ENCODE assay signal across 23 cellular contexts in the genomic region with DNA sequence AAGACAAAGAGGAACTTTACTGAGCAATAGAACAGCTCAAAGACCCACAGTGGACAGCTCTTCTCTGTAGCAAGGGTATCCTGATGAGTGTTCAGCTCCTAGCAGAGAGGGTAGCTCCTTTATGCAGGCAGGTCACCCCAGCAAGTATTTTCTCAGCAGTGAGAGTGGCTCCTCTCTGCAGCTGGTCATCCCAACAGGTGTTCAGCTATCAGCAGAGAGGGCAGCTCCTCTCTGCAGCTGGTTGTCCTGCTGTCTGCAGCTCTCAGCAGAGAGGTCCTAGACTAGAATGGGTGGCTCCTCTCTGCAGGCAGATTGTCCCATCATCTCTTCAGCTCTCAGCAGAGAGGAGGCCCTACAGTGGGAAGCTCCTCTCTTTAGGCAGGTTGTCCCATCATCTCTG. TPM values are rescaled to one million over a fixed set of nuclear protein-coding genes. Genes with fewer than 3 reads are reported as not detected.
DNase-seq lines count a peak whose midpoint lies in the region; ATAC-seq and TF ChIP-seq lines count a peak whose summit lies in the region.
"Had no signal": no experiment of that assay in that cellular context is flagged by ENCODE, and none has a peak within 500 bp of the region (broad histone marks: within the 10 kb centered on the region; RNA-seq: fewer than 3 reads in every experiment).

No MANE protein-coding gene starts in this region.

- H2AK5ac ChIP-seq in H9 (ENCODE audit: insufficient read length, low read length): no peak overlapping the region

- no peak for DNase-seq in H9
- DNase-seq in LHCN-M2 (ENCODE audit: low read depth): peak; percentile 61
- no peak for DNase-seq in WTC11 (ENCODE audit: low spot score)
- DNase-seq in NCI-H187 treated with DMSO at 0.1 percent for 48 hours (lab: John Stamatoyannopoulos, UW): no peak
- DNase-seq in NCI-H69 (lab: John Stamatoyannopoulos, UW): no peak
- no peak for DNase-seq in vagina (ENCODE audit: extremely low spot score in 2 of 2)
- DNase-seq: BE2C; CD4-positive, CD25-positive, alpha-beta regulatory T cell; DMS79 treated with DMSO at 0.1 percent for 48 hours; Kasumi-1; MG63; NCI-H1048; NCI-H1436; NCI-H2029 treated with DMSO at 0.1 percent for 48 hours; NCI-H226; NCI-H524; NCI-H82; OCI-M1; SHP77 treated with DMSO at 0.1 percent for 48 hours; SK-N-SH had no signal

- H2BK15ac ChIP-seq in H9 (ENCODE audit: low read depth, low read length): no peak overlapping the region

- no peak overlapping the region for H3K56ac ChIP-seq in H9 (ENCODE audit: insufficient read length, low read depth, low read length)

- CTCF ChIA-PET in WTC11 (lab: Charles Lee): interaction anchor here (2.5 kb wide), 1 partner anchor 16 kb away, joined by 10 read pairs; a partner anchor contains a TSS

- no peak overlapping the region for H4K5ac ChIP-seq in H9 (ENCODE audit: insufficient read length, low read depth, low read length)

- TF ChIP-seq POLR2A in vagina (IDR thresholded peaks at IDR 0.05): no peak

- H3K27me3 Mint-ChIP-seq in H9 (ENCODE audit: low read depth) (no peaks in the 10 kb centered on the region), WTC11 (ENCODE audit: low read depth) (no peaks in the 10 kb centered on the region)

- no peak overlapping the region for H2BK12ac ChIP-seq in H9 (ENCODE audit: insufficient read length, low read depth, low read length)

- H3K23me2 ChIP-seq in H9 (ENCODE audit: insufficient read length, low read depth, low read length, poor library complexity, severe bottlenecking): no peaks in the 10 kb centered on the region

- no peaks in the 10 kb centered on the region for H4K20me1 ChIP-seq in H9 (ENCODE audit: control insufficient read depth, insufficient read depth, insufficient read length)

- H2BK20ac ChIP-seq in H9 (ENCODE audit: low read depth, low read length, poor library complexity, severe bottlenecking): no peak overlapping the region

- no peak overlapping the region for H2AFZ ChIP-seq in H9 (ENCODE audit: low read length)
- H2AFZ ChIP-seq: GM23338 had no signal

- no peak overlapping the region for H3K27ac ChIP-seq in H9 (ENCODE audit: insufficient read length, low read depth, low read length)
- H3K27ac ChIP-seq in neutrophil: peak overlapping the region; percentile 69
- H3K27ac ChIP-seq in vagina: no peak overlapping the region

- H3K9me3 Mint-ChIP-seq in H9 (no peaks in the 10 kb centered on the region; a peak in 1 of 5 replicates), WTC11 (no peaks in the 10 kb centered on the region)
- H3K9me3 Mint-ChIP-seq: GM23338 had no signal

- H3K27ac Mint-ChIP-seq in H9: peak overlapping the region in 2 of 3 experiments; percentile 72 to 83; a peak in 3 of 7 replicates
- H3K27ac Mint-ChIP-seq in WTC11: peak overlapping the region; percentile 46; the same call in 1 of the 2 replicates
- H3K27ac Mint-ChIP-seq: CD4-positive, CD25-positive, alpha-beta regulatory T cell; GM23338 had no signal

- H3K14ac ChIP-seq in H9 (ENCODE audit: insufficient read depth, low read length): no peak overlapping the region

- H4K91ac ChIP-seq in H9 (ENCODE audit: insufficient read length, low read depth, low read length): no peak overlapping the region

- H3K4me1 ChIP-seq in H9 (ENCODE audit: insufficient read depth, low read length): peaks cover 5% of the 10 kb centered on the region; the same call in 1 of the 2 replicates
- H3K4me1 ChIP-seq in neutrophil (ENCODE audit: control insufficient read depth in 1 of 2, insufficient read depth in 1 of 2, low read depth in 1 of 2, low read length in 1 of 2): peaks cover 54 to 75% of the 10 kb centered on the region in 2 experiments
- H3K4me1 ChIP-seq in vagina: peaks cover 71% of the 10 kb centered on the region
- H3K4me1 ChIP-seq: BE2C had no signal

- H2BK5ac ChIP-seq in H9 (ENCODE audit: insufficient read length, low read length): no peak overlapping the region

- no peaks in the 10 kb centered on the region for H3K79me1 ChIP-seq in H9 (ENCODE audit: insufficient read depth, low read depth, low read length, poor library complexity, severe bottlenecking)

- peaks cover 0 to 3% (median 1%) of the 10 kb centered on the region in 3 experiments; a peak in 3 of 7 replicates for H3K36me3 Mint-ChIP-seq in H9 (ENCODE audit: insufficient read depth in 1 of 3, low read depth in 3 of 3)
- H3K36me3 Mint-ChIP-seq in WTC11: peaks cover 3% of the 10 kb centered on the region; the same call in 1 of the 2 replicates
- H3K36me3 Mint-ChIP-seq: CD4-positive, CD25-positive, alpha-beta regulatory T cell had no signal

- H3K4me2 ChIP-seq in H9 (ENCODE audit: insufficient read depth, insufficient read length, low read length): no peak overlapping the region
- H3K4me2 ChIP-seq: GM23338, SK-N-SH had no signal

- H3K4ac ChIP-seq in H9 (ENCODE audit: low read depth, low read length): no peak overlapping the region

- peaks cover 7% of the 10 kb centered on the region; the same call in 1 of the 2 replicates for H3K79me2 ChIP-seq in H9 (ENCODE audit: insufficient read depth, low read length)

- H3K36me3 ChIP-seq in neutrophil (no peaks in the 10 kb centered on the region), vagina (no peaks in the 10 kb centered on the region)
- H3K36me3 ChIP-seq: BE2C had no signal

- POLR2A ChIA-PET in WTC11 (lab: Charles Lee): no interaction called here

- TF ChIP-seq CTCF in H9 (conservative IDR thresholded peaks at IDR 0.05): no peak
- TF ChIP-seq CTCF in WTC11 (IDR thresholded peaks at IDR 0.05): no peak
- TF ChIP-seq CTCF in neutrophil (IDR thresholded peaks at IDR 0.05): no peak
- no peak for TF ChIP-seq CTCF in vagina (IDR thresholded peaks at IDR 0.05)

- H2BK120ac ChIP-seq in H9 (ENCODE audit: low read depth, low read length, poor library complexity, severe bottlenecking): no peak overlapping the region

- no peaks in the 10 kb centered on the region for H3K9me3 ChIP-seq in H9 (ENCODE audit: control insufficient read depth, low read depth, low read length)
- no peaks in the 10 kb centered on the region for H3K9me3 ChIP-seq in neutrophil
- H3K9me3 ChIP-seq in vagina: no peaks in the 10 kb centered on the region
- H3K9me3 ChIP-seq: BE2C, MG63, SK-N-SH had no signal

- H3K18ac ChIP-seq in H9 (ENCODE audit: insufficient read length, low read depth, low read length): no peak overlapping the region

- H3K4me3 Mint-ChIP-seq in H9 (no peak overlapping the region), WTC11 (no peak overlapping the region)
- H3K4me3 Mint-ChIP-seq: CD4-positive, CD25-positive, alpha-beta regulatory T cell; GM23338 had no signal

- no peak overlapping the region for H3K23ac ChIP-seq in H9 (ENCODE audit: insufficient read length, low read depth, low read length)

- H3K4me3 ChIP-seq in neutrophil (ENCODE audit: low read depth in 1 of 2, low read length in 1 of 2) (no peak overlapping the region), vagina (no peak overlapping the region)
- H3K4me3 ChIP-seq: GM23338, MG63 had no signal

- ATAC-seq in WTC11: no peak
- ATAC-seq: GM23338, HCT116 had no signal

- H3T11ph ChIP-seq in H9 (ENCODE audit: low read length): no peak overlapping the region

- H3K4me1 Mint-ChIP-seq in H9 (peaks cover 38 to 47% of the 10 kb centered on the region in 2 experiments), WTC11 (peaks cover 36% of the 10 kb centered on the region)

- no peak overlapping the region for H4K8ac ChIP-seq in H9 (replicated peaks; ENCODE audit: insufficient read length, low read depth, low read length)

- H3K9ac ChIP-seq in H9 (ENCODE audit: extremely low read depth, insufficient read length, low read length): no peak overlapping the region
- H3K9ac ChIP-seq: SK-N-SH had no signal

- intact Hi-C loops in vagina (cut with DNase I): no loop called here

- H3K27me3 ChIP-seq in H9 (ENCODE audit: insufficient read depth, low read length): no peaks in the 10 kb centered on the region
- H3K27me3 ChIP-seq in neutrophil: no peaks in the 10 kb centered on the region
- H3K27me3 ChIP-seq in vagina: no peaks in the 10 kb centered on the region
- H3K27me3 ChIP-seq: BE2C, MG63 had no signal

TF ChIP-seq in WTC11, 78 proteins besides CTCF, POLR2A, EP300 and RAD21 (continues in another document):
- TF ChIP-seq NFATC4 (CRISPR knock-in tag; IDR thresholded peaks at IDR 0.05) (no peak), GABPB1 (CRISPR knock-in tag; IDR thresholded peaks at IDR 0.05) (no peak), SMAD4 (CRISPR knock-in tag; IDR thresholded peaks at IDR 0.05) (no peak), HMGA2 (CRISPR knock-in tag; IDR thresholded peaks at IDR 0.05) (no peak)
- TF ChIP-seq, protein P1, sequence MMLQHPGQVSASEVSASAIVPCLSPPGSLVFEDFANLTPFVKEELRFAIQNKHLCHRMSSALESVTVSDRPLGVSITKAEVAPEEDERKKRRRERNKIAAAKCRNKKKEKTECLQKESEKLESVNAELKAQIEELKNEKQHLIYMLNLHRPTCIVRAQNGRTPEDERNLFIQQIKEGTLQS (CRISPR knock-in tag; conservative IDR thresholded peaks at IDR 0.05): no peak
- TF ChIP-seq, protein P2, sequence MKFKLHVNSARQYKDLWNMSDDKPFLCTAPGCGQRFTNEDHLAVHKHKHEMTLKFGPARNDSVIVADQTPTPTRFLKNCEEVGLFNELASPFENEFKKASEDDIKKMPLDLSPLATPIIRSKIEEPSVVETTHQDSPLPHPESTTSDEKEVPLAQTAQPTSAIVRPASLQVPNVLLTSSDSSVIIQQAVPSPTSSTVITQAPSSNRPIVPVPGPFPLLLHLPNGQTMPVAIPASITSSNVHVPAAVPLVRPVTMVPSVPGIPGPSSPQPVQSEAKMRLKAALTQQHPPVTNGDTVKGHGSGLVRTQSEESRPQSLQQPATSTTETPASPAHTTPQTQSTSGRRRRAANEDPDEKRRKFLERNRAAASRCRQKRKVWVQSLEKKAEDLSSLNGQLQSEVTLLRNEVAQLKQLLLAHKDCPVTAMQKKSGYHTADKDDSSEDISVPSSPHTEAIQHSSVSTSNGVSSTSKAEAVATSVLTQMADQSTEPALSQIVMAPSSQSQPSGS (CRISPR knock-in tag; IDR thresholded peaks at IDR 0.05; ENCODE audit: borderline replicate concordance, low read depth): no peak

RNA-seq across cellular contexts. Expression of a gene that starts 5.7 kb away (rescaled TPM):
- total RNA-seq in H9 (2021): 29.8 and 30.2 TPM in 2 replicates
- 31.6 and 32.1 TPM in 2 replicates for total RNA-seq in LHCN-M2 (2014; rRNA removed)
- polyA plus RNA-seq in LHCN-M2 (2012): 10.4 TPM
- total RNA-seq in WTC11 (2021): 46.2 to 53.6 TPM (median 47.6 TPM) in 3 replicates
- total RNA-seq in vagina: 69.5 TPM

RNA-seq across cellular contexts. Expression of a gene that starts 16.6 kb away (rescaled TPM):
- 99.1 and 106 TPM in 2 replicates for total RNA-seq in H9 (2021)
- total RNA-seq in LHCN-M2 (2014; rRNA removed): 160 and 164 TPM in 2 replicates
- 146 TPM for polyA plus RNA-seq in LHCN-M2 (2012)
- total RNA-seq in WTC11 (2021): 18.7 to 40.8 TPM (median 40.1 TPM) in 3 replicates
- 130 TPM for total RNA-seq in vagina
- polyA plus RNA-seq: CD4-positive, CD25-positive, alpha-beta regulatory T cell had no signal
